1 cellular context compared by ENCODE assay signal in genomic region chr9:136900988-136901515, GRCh38.
TF ChIP-seq lines count a peak whose summit lies in the region.

No MANE protein-coding gene starts in this region.

TF ChIP-seq in endothelial cell of umbilical vein, 7 proteins besides CTCF, POLR2A, EP300 and RAD21 (continued from another document):
- TF ChIP-seq POLR2AphosphoS5 (IDR thresholded peaks at IDR 0.05; ENCODE audit: insufficient read depth, low read depth, low read length), result no peak
- TF ChIP-seq GATA2 (IDR thresholded peaks at IDR 0.05; ENCODE audit: insufficient read depth, insufficient read length, low read depth, low read length), result no peak
- TF ChIP-seq MAX (IDR thresholded peaks at IDR 0.05; ENCODE audit: insufficient read depth, insufficient read length), result no peak
- no peak for TF ChIP-seq JUN (IDR thresholded peaks at IDR 0.05; ENCODE audit: borderline replicate concordance, insufficient read depth, insufficient read length, low read depth)
TF ChIP-seq in endothelial cell of umbilical vein: peak in this region for 0.
